In the genomic region with DNA sequence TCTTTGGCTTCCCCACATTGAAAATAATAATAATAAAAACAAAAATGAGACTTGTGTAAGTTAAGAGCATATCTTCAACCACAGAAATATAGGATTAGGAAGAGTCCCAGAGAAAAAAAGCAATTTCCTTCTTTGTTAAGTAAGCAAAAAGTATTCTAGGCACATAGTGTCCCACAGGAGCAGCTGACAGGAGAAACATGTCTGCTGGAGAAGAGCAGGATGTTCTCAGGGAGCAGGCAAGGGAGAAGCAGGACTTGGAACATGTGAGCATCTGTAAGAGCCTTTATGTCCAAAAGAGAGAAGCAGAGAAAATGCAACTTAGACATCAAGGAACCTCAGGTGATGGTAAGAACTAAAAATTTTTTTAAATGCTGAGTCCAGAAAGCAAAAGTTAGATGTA, we compare ENCODE assay signal across 21 cellular contexts.
"Had no signal": no experiment of that assay in that cellular context is flagged by ENCODE, and none has a peak within 500 bp of the region (broad histone marks: within the 10 kb centered on the region; RNA-seq: fewer than 3 reads in every experiment).

No MANE protein-coding gene starts in this region.

- H3K9me3 ChIP-seq: pancreas, prostate gland, spleen, tibial nerve had no signal

- H3K36me3 ChIP-seq: pancreas, prostate gland had no signal

- ATAC-seq: left ventricle myocardium superior; naive thymus-derived CD4-positive, alpha-beta T cell; pancreas; T-cell had no signal

- H3K4me1 ChIP-seq: pancreas, prostate gland, spleen had no signal

- DNase-seq: activated CD4-positive, alpha-beta memory T cell treated with anti-CD3 and anti-CD28 coated beads for 36 hours; activated CD4-positive, alpha-beta T cell treated with anti-CD3 and anti-CD28 coated beads for 4 hours; activated CD4-positive, CD25-positive, alpha-beta regulatory T cell; activated CD8-positive, alpha-beta memory T cell treated with anti-CD3 and anti-CD28 coated beads, Interleukin-2, amount 50 U/mL, for 48 hours; activated gamma-delta T cell; activated naive CD4-positive, alpha-beta T cell treated with anti-CD3 and anti-CD28 coated beads, Interleukin-2, amount 10 ng/mL, durations not matched to agents 7 days and 5 days; activated naive CD8-positive, alpha-beta T cell treated with anti-CD3 and anti-CD28 coated beads, Interleukin-2, amount 10 ng/mL, durations not matched to agents 7 days and 5 days; activated T-cell treated with anti-CD3 and anti-CD28 coated beads, Interleukin-2, amount 50 U/mL, for 24 hours; amniotic stem cell; brain microvascular endothelial cell; caudate nucleus; foreskin melanocyte; islet precursor cell; left ventricle myocardium superior; naive thymus-derived CD4-positive, alpha-beta T cell; pancreas; spleen; stimulated activated naive CD4-positive, alpha-beta T cell treated with Interleukin-2 at 50 U/mL for 16 hours; T-cell had no signal

- H3K27me3 ChIP-seq: brain microvascular endothelial cell, pancreas, spleen, tibial nerve had no signal

- H3K27ac ChIP-seq: brain microvascular endothelial cell, pancreas, spleen had no signal

- H3K4me3 ChIP-seq: pancreas, prostate gland, spleen, tibial nerve had no signal
